ENCODE assay signal across 6 cellular contexts in genomic region chr4:188911707-188912106, GRCh38.
"Had no signal": no experiment of that assay in that cellular context is flagged by ENCODE, and none has a peak within 500 bp of the region (broad histone marks: within the 10 kb centered on the region; RNA-seq: fewer than 3 reads in every experiment).

No MANE protein-coding gene starts in this region.

- H3K27ac ChIP-seq: HL-60 had no signal

- H3K4me3 ChIP-seq: K562 had no signal

- ATAC-seq: HepG2, K562 had no signal

- DNase-seq: IMR-90, KBM-7, KG1 had no signal
